In genomic region chr14:101087614-101088394, GRCh38 we compare ENCODE assay signal across 16 cellular contexts.
DNase-seq lines count a peak whose midpoint lies in the region; TF ChIP-seq lines count a peak whose summit lies in the region.
"Had no signal": no experiment of that assay in that cellular context is flagged by ENCODE, and none has a peak within 500 bp of the region (broad histone marks: within the 10 kb centered on the region; RNA-seq: fewer than 3 reads in every experiment).

No MANE protein-coding gene starts in this region.

- peaks cover 19% of the 10 kb centered on the region for H3K4me1 Mint-ChIP-seq in osteocyte (ENCODE audit: unreplicated experiment)

- H3K36me3 ChIP-seq in fibroblast of lung (ENCODE audit: control insufficient read depth, insufficient read depth, low read length) (no peaks in the 10 kb centered on the region), A673 (ENCODE audit: insufficient read depth, low read length, poor library complexity, severe bottlenecking) (no peaks in the 10 kb centered on the region), prostate gland (no peaks in the 10 kb centered on the region)
- H3K36me3 ChIP-seq: left lung, WERI-Rb-1 had no signal

- H3K9me3 ChIP-seq in fibroblast of lung (ENCODE audit: control insufficient read depth, insufficient read depth, low read depth, low read length) (no peaks in the 10 kb centered on the region), A673 (ENCODE audit: low read depth, low read length, poor library complexity, severe bottlenecking) (no peaks in the 10 kb centered on the region), prostate gland (no peaks in the 10 kb centered on the region)
- H3K9me3 ChIP-seq: left lung had no signal

- H3K9ac ChIP-seq in fibroblast of lung (ENCODE audit: insufficient read depth, low read length): no peak overlapping the region
- H3K9ac ChIP-seq: KMS-11 had no signal

- intact Hi-C loops in A673 (cut with micrococcal nuclease; ENCODE audit: unreplicated experiment) (no loop called here), prostate gland (cut with DNase I) (no loop called here)

- H3K27ac Mint-ChIP-seq in osteocyte (ENCODE audit: unreplicated experiment): peak overlapping the region; percentile 60
- H3K27ac Mint-ChIP-seq: activated naive CD4-positive, alpha-beta T cell treated with anti-CD3 and anti-CD28 coated beads, Interleukin-2, amount 50 U/mL, for 72 hours had no signal

- H3K4me1 ChIP-seq in fibroblast of lung (ENCODE audit: control insufficient read depth, extremely low read depth, insufficient read depth, low read length) (no peaks in the 10 kb centered on the region), A673 (ENCODE audit: insufficient read depth, low read length, poor library complexity, severe bottlenecking) (no peaks in the 10 kb centered on the region), prostate gland (replicated peaks) (no peaks in the 10 kb centered on the region)
- H3K4me1 ChIP-seq: left lung had no signal

- POLR2A ChIA-PET in RWPE1 (lab: Yijun Ruan, JAX; ENCODE audit: low non-redundant PET): no interaction called here
- POLR2A ChIA-PET in A673 (lab: Charles Lee; ENCODE audit: low non-redundant PET): no interaction called here

- peaks cover 6% of the 10 kb centered on the region for H3K9me3 Mint-ChIP-seq in osteocyte (ENCODE audit: unreplicated experiment)
- H3K9me3 Mint-ChIP-seq: activated naive CD4-positive, alpha-beta T cell treated with anti-CD3 and anti-CD28 coated beads, Interleukin-2, amount 50 U/mL, for 72 hours had no signal

- H3K4me3 Mint-ChIP-seq in osteocyte (ENCODE audit: unreplicated experiment): no peak overlapping the region

- CTCF ChIA-PET in RWPE1 (lab: Yijun Ruan, JAX) (interaction anchor here (0.7 kb wide), 1 partner anchor 463 kb away, joined by 4 read pairs; no protein-coding TSS in a partner anchor), A673 (lab: Charles Lee) (no interaction called here)

- TF ChIP-seq POLR2A in prostate gland (IDR thresholded peaks at IDR 0.05): no peak

- DNase-seq in D341Med (ENCODE audit: low spot score) (peak; percentile 6), NCI-H226 (peak; percentile 32), fibroblast of lung (ENCODE audit: low read depth in 2 of 2) (peak; percentile 27 to 48), osteocyte (ENCODE audit: extremely low spot score, unreplicated experiment) (peak; percentile 73), RWPE1 (ENCODE audit: low spot score) (no peak), midbrain (lab: John Stamatoyannopoulos, UW) (no peak), A673 (ENCODE audit: low spot score) (no peak), prostate gland (ENCODE audit: low spot score) (no peak)
- DNase-seq: NCI-H187; NCI-H510A; stimulated activated naive CD8-positive, alpha-beta T cell treated with anti-CD3 and anti-CD28 coated beads, Interleukin-15, Interleukin-2, amounts not matched to agents 100 U/mL and 50 U/mL, for 24 hours; WERI-Rb-1 had no signal

- TF ChIP-seq CTCF in fibroblast of lung (conservative IDR thresholded peaks at IDR 0.05 in 1 of 2, IDR thresholded peaks at IDR 0.05 in 1 of 2; ENCODE audit: low read depth in 1 of 2, low read length in 2 of 2) (no peak), osteocyte (IDR thresholded peaks at IDR 0.05) (no peak), RWPE1 (conservative IDR thresholded peaks at IDR 0.05; ENCODE audit: low read depth) (no peak), A673 (conservative IDR thresholded peaks at IDR 0.05; ENCODE audit: low read depth, low read length) (no peak), prostate gland (IDR thresholded peaks at IDR 0.05) (no peak)

- H3K27ac ChIP-seq in fibroblast of lung (ENCODE audit: insufficient read depth, low read length): no peak overlapping the region
- H3K27ac ChIP-seq in RWPE1: no peak overlapping the region
- no peak overlapping the region for H3K27ac ChIP-seq in A673 (ENCODE audit: low read depth, low read length, poor library complexity, severe bottlenecking)
- no peak overlapping the region for H3K27ac ChIP-seq in prostate gland
- H3K27ac ChIP-seq: epithelial cell of prostate, KMS-11, left lung, WERI-Rb-1 had no signal

- H3K79me2 ChIP-seq in fibroblast of lung (ENCODE audit: control insufficient read depth, insufficient read depth, low read length): no peaks in the 10 kb centered on the region

- H3K27me3 ChIP-seq in fibroblast of lung (ENCODE audit: control insufficient read depth, insufficient read depth, low read length): no peaks in the 10 kb centered on the region
- no peaks in the 10 kb centered on the region for H3K27me3 ChIP-seq in A673 (replicated peaks; ENCODE audit: insufficient read depth, low read depth, low read length, poor library complexity)
- H3K27me3 ChIP-seq in prostate gland (replicated peaks; ENCODE audit: insufficient read depth): no peaks in the 10 kb centered on the region

- no peak overlapping the region for H3K4me2 ChIP-seq in fibroblast of lung (ENCODE audit: extremely low read depth, insufficient read depth, low read length)
- H3K4me2 ChIP-seq: KMS-11 had no signal

- H3K27me3 Mint-ChIP-seq in osteocyte (ENCODE audit: unreplicated experiment): no peaks in the 10 kb centered on the region

- H4K20me1 ChIP-seq in fibroblast of lung (ENCODE audit: control insufficient read depth, extremely low read depth, insufficient read depth, low read length): no peaks in the 10 kb centered on the region

- no TSS peak for BruUV-seq in A673 (replicated peaks; lab: Mats Ljungman, UMichigan)

- no peaks in the 10 kb centered on the region for H3K36me3 Mint-ChIP-seq in osteocyte (ENCODE audit: unreplicated experiment)
- H3K36me3 Mint-ChIP-seq: activated naive CD4-positive, alpha-beta T cell treated with anti-CD3 and anti-CD28 coated beads, Interleukin-2, amount 50 U/mL, for 72 hours had no signal

- WGBS in prostate gland: 89% methylated on average over 11 of the region's 11 CpGs

- H3K4me3 ChIP-seq in fibroblast of lung (replicated peaks in 1 of 4; ENCODE audit: control extremely low read depth in 1 of 4, insufficient read depth in 1 of 4, low read depth in 3 of 4, low read length in 4 of 4): no peak overlapping the region
- no peak overlapping the region for H3K4me3 ChIP-seq in A673 (ENCODE audit: low read depth, low read length, poor library complexity, severe bottlenecking)
- no peak overlapping the region for H3K4me3 ChIP-seq in prostate gland
- H3K4me3 ChIP-seq: left lung had no signal

- no peak overlapping the region for H2AFZ ChIP-seq in fibroblast of lung (ENCODE audit: low read length)

Comparison
In these comparisons a context has a peak if more than half of its experiments do, and no peak if none do; other contexts are left out.
1. DNase-seq: peak in D341Med (single experiment), NCI-H226 (single experiment), fibroblast of lung (2 of 2) and osteocyte (single experiment); none in RWPE1 (single experiment), midbrain (single experiment), A673 (single experiment) and prostate gland (single experiment).